Comparison of ENCODE assay signal across 24 cellular contexts in genomic region chr10:131998845-131999681, GRCh38. TPM values are rescaled to one million over a fixed set of nuclear protein-coding genes. Genes with fewer than 3 reads are reported as not detected.
DNase-seq lines count a peak whose midpoint lies in the region; FAIRE-seq and TF ChIP-seq lines count a peak whose summit lies in the region.
"Had no signal": no experiment of that assay in that cellular context is flagged by ENCODE, and none has a peak within 500 bp of the region (broad histone marks: within the 10 kb centered on the region; RNA-seq: fewer than 3 reads in every experiment).

No MANE protein-coding gene starts in this region.

- no peak overlapping the region for H3K4me2 ChIP-seq in PC-9

- TF ChIP-seq CTCF in C4-2B (conservative IDR thresholded peaks at IDR 0.05) (no peak), VCaP (conservative IDR thresholded peaks at IDR 0.05) (no peak), kidney (IDR thresholded peaks at IDR 0.05; ENCODE audit: borderline replicate concordance, extremely low read depth, insufficient read depth) (no peak), PC-9 (conservative IDR thresholded peaks at IDR 0.05) (no peak)

- H3K79me2 ChIP-seq in PC-9 (ENCODE audit: low read depth) = no peaks in the 10 kb centered on the region

- H3K4me1 ChIP-seq in kidney (ENCODE audit: control insufficient read depth in 1 of 2, insufficient read depth in 1 of 2, low read depth in 1 of 2, low read length in 2 of 2) (peaks cover 2 to 6% of the 10 kb centered on the region in 2 donors), skeletal muscle tissue (ENCODE audit: control insufficient read depth in 3 of 3, insufficient read depth in 3 of 3, low read length in 3 of 3) (peaks cover 31 to 34% (median 32%) of the 10 kb centered on the region in 3 donors), SJCRH30 (no peaks in the 10 kb centered on the region), PC-9 (replicated peaks; ENCODE audit: insufficient read depth) (peaks cover 26% of the 10 kb centered on the region)
- H3K4me1 ChIP-seq: foreskin keratinocyte had no signal

- no peak overlapping the region for H2AFZ ChIP-seq in PC-9
- H2AFZ ChIP-seq: neural progenitor cell had no signal

- POLR2A ChIA-PET in PC-9 (lab: Charles Lee; ENCODE audit: unreplicated experiment) = no interaction called here

- no peaks in the 10 kb centered on the region for H3K27me3 ChIP-seq in skeletal muscle tissue (ENCODE audit: control insufficient read depth in 3 of 3, insufficient read depth in 3 of 3, low read length in 3 of 3)
- no peaks in the 10 kb centered on the region for H3K27me3 ChIP-seq in SJCRH30
- H3K27me3 ChIP-seq in PC-9 (ENCODE audit: insufficient read depth, low read depth) = no peaks in the 10 kb centered on the region
- H3K27me3 ChIP-seq: brain microvascular endothelial cell, foreskin keratinocyte had no signal

- H3K9me3 ChIP-seq in kidney (ENCODE audit: control insufficient read depth in 1 of 2, low read length in 2 of 2) (no peaks in the 10 kb centered on the region), skeletal muscle tissue (ENCODE audit: control insufficient read depth in 3 of 3, low read length in 3 of 3) (no peaks in the 10 kb centered on the region), SJCRH30 (replicated peaks) (no peaks in the 10 kb centered on the region), PC-9 (ENCODE audit: insufficient read depth, low read depth) (no peaks in the 10 kb centered on the region)

- no peaks in the 10 kb centered on the region for H3K36me3 ChIP-seq in kidney (ENCODE audit: control insufficient read depth in 1 of 2, insufficient read depth in 2 of 2, low read length in 2 of 2)
- H3K36me3 ChIP-seq in skeletal muscle tissue (ENCODE audit: control insufficient read depth in 3 of 3, insufficient read depth in 3 of 3, low read length in 3 of 3) = no peaks in the 10 kb centered on the region
- no peaks in the 10 kb centered on the region for H3K36me3 ChIP-seq in SJCRH30
- H3K36me3 ChIP-seq in PC-9 (ENCODE audit: low read depth) = no peaks in the 10 kb centered on the region
- H3K36me3 ChIP-seq: brain microvascular endothelial cell, neural progenitor cell had no signal

- H3K27ac ChIP-seq in C4-2B = peak overlapping the region; percentile 82
- H3K27ac ChIP-seq in VCaP = peak overlapping the region; percentile 90
- no peak overlapping the region for H3K27ac ChIP-seq in kidney (ENCODE audit: low read depth in 2 of 2, low read length in 2 of 2)
- peak overlapping the region; percentile 70 for H3K27ac ChIP-seq in skeletal muscle tissue (ENCODE audit: low read depth, low read length)
- H3K27ac ChIP-seq in SJCRH30 = no peak overlapping the region
- no peak overlapping the region for H3K27ac ChIP-seq in PC-9
- H3K27ac ChIP-seq: brain microvascular endothelial cell, foreskin keratinocyte, neural progenitor cell had no signal

- H3K9ac ChIP-seq in kidney (ENCODE audit: low read length in 2 of 2) = no peak overlapping the region
- peak overlapping the region in 1 of 3 donors; percentile 20 for H3K9ac ChIP-seq in skeletal muscle tissue (ENCODE audit: low read depth in 1 of 3, low read length in 3 of 3)
- H3K9ac ChIP-seq: neural progenitor cell had no signal

- intact Hi-C loops in kidney (cut with DNase I) = no loop called here
- intact Hi-C loops in PC-9 (cut with micrococcal nuclease; ENCODE audit: unreplicated experiment) = loop anchor here (10.0 kb wide), 1 partner anchor 96 kb away; no protein-coding TSS in a partner anchor

- H3K9me2 ChIP-seq in PC-9 (ENCODE audit: insufficient read depth) = no peaks in the 10 kb centered on the region

- DNase-seq in kidney = peak; percentile 71
- DNase-seq in SJCRH30 = no peak
- no peak for DNase-seq in PC-9
- DNase-seq in Ammon's horn (ENCODE audit: low spot score) = no peak
- DNase-seq in effector CD8-positive, alpha-beta T cell (lab: John Stamatoyannopoulos, UW) = no peak
- DNase-seq: activated CD4-positive, alpha-beta T cell treated with anti-CD3 and anti-CD28 coated beads for 4 hours; activated naive CD8-positive, alpha-beta T cell treated with anti-CD3 and anti-CD28 coated beads, Interleukin-2, amount 10 ng/mL, durations not matched to agents 7 days and 5 days; brain microvascular endothelial cell; C1 segment of cervical spinal cord; cortex of kidney; DMS153; foreskin keratinocyte; kidney glomerular epithelial cell; NCI-H1048; NCI-H2081; NCI-H446 treated with DMSO at 0.1 percent for 48 hours; NK-92 treated with Interleukin-12 subunit alpha and Interleukin-12 subunit beta, amount 100 ng/mL, for 24 hours; RPMI8226 had no signal

- no peak for FAIRE-seq in kidney (lab: Jason Lieb, UNC)
- FAIRE-seq: endothelial cell of umbilical vein, GM12878 had no signal

- no peak overlapping the region for H3K4me3 ChIP-seq in kidney (ENCODE audit: low read length in 2 of 2)
- no peak overlapping the region for H3K4me3 ChIP-seq in skeletal muscle tissue (ENCODE audit: low read length in 3 of 3)
- H3K4me3 ChIP-seq in SJCRH30 = no peak overlapping the region
- no peak overlapping the region for H3K4me3 ChIP-seq in PC-9
- H3K4me3 ChIP-seq: GM12878 had no signal

- H4K20me1 ChIP-seq in PC-9 (ENCODE audit: insufficient read depth) = no peaks in the 10 kb centered on the region

- peaks cover 11% of the 10 kb centered on the region; the same call in 1 of the 2 replicates for H3F3A ChIP-seq in PC-9 (ENCODE audit: insufficient read depth, low read depth)

- CTCF ChIA-PET in PC-9 (lab: Charles Lee) = no interaction called here

- no TSS peak for BruUV-seq in PC-9 (replicated peaks; lab: Mats Ljungman, UMichigan)

RNA-seq across cellular contexts. Expression of gene BNIP3, which starts 17.3 kb away (rescaled TPM):
- total RNA-seq in kidney = 49.6 TPM
- polyA plus RNA-seq in kidney (ENCODE audit: insufficient read depth, low read depth, low replicate concordance) = 75.4 TPM
- 20.9 TPM for total RNA-seq in skeletal muscle tissue
- 45.6 and 46.9 TPM in 2 replicates for total RNA-seq in SJCRH30 (2014; rRNA removed; shearing (Covaris generic))
- 21.0 and 21.9 TPM in 2 replicates for total RNA-seq in PC-9 (2021)

Comparison
In these comparisons a context has a peak if more than half of its experiments do, and no peak if none do; other contexts are left out.
1. H3K27ac ChIP-seq: peak in C4-2B (single experiment), VCaP (single experiment) and skeletal muscle tissue (single experiment); none in kidney (0 of 2), SJCRH30 (single experiment) and PC-9 (single experiment).